1 cellular context compared by ENCODE assay signal in genomic region chr10:46284286-46285229, GRCh38.
TF ChIP-seq lines count a peak whose summit lies in the region.

No MANE protein-coding gene starts in this region.

TF ChIP-seq in K562, 482 proteins besides CTCF, POLR2A, EP300 and RAD21 (continued from another document and continues in another):
- TF ChIP-seq, protein P1, sequence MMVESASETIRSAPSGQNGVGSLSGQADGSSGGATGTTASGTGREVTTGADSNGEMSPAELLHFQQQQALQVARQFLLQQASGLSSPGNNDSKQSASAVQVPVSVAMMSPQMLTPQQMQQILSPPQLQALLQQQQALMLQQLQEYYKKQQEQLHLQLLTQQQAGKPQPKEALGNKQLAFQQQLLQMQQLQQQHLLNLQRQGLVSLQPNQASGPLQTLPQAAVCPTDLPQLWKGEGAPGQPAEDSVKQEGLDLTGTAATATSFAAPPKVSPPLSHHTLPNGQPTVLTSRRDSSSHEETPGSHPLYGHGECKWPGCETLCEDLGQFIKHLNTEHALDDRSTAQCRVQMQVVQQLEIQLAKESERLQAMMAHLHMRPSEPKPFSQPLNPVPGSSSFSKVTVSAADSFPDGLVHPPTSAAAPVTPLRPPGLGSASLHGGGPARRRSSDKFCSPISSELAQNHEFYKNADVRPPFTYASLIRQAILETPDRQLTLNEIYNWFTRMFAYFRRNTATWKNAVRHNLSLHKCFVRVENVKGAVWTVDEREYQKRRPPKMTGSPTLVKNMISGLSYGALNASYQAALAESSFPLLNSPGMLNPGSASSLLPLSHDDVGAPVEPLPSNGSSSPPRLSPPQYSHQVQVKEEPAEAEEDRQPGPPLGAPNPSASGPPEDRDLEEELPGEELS (CRISPR knock-in tag; IDR thresholded peaks at IDR 0.05; ENCODE audit: borderline replicate concordance) = no peak
- no peak for TF ChIP-seq CTCFL (IDR thresholded peaks at IDR 0.05; ENCODE audit: borderline replicate concordance, insufficient read depth, low read depth, low read length, poor library complexity, severe bottlenecking)
- peak in 2 of 3 experiments; percentile 33 to 59 for TF ChIP-seq YY1 (IDR thresholded peaks at IDR 0.05; ENCODE audit: borderline replicate concordance in 1 of 3, control insufficient read depth in 1 of 3, extremely low read depth in 1 of 3, insufficient read depth in 3 of 3, insufficient read length in 1 of 3, insufficient replicate concordance in 2 of 3, low read depth in 1 of 3, low read length in 2 of 3)
- no peak for TF ChIP-seq CHD4 (IDR thresholded peaks at IDR 0.05; ENCODE audit: insufficient read depth, insufficient replicate concordance, low read depth, low read length, poor library complexity, severe bottlenecking)
- no peak for TF ChIP-seq SMC3 (conservative IDR thresholded peaks at IDR 0.05; ENCODE audit: insufficient read depth, low read depth, low read length)
- peak in 1 of 2 experiments; percentile 56; a peak in 2 of 4 replicates for TF ChIP-seq RCOR1 (IDR thresholded peaks at IDR 0.05; ENCODE audit: borderline replicate concordance in 1 of 2, low read depth in 2 of 2, low read length in 2 of 2)
- no peak for TF ChIP-seq ZNF23 (CRISPR knock-in tag; IDR thresholded peaks at IDR 0.05)
- TF ChIP-seq SREBF2 (CRISPR knock-in tag; IDR thresholded peaks at IDR 0.05) = no peak
- TF ChIP-seq GMEB1 (CRISPR knock-in tag; IDR thresholded peaks at IDR 0.05) = no peak
- peak; percentile 11; the same call in 1 of the 2 replicates for TF ChIP-seq ZKSCAN1 (IDR thresholded peaks at IDR 0.05; ENCODE audit: low read depth, low read length)
- TF ChIP-seq, protein P2, sequence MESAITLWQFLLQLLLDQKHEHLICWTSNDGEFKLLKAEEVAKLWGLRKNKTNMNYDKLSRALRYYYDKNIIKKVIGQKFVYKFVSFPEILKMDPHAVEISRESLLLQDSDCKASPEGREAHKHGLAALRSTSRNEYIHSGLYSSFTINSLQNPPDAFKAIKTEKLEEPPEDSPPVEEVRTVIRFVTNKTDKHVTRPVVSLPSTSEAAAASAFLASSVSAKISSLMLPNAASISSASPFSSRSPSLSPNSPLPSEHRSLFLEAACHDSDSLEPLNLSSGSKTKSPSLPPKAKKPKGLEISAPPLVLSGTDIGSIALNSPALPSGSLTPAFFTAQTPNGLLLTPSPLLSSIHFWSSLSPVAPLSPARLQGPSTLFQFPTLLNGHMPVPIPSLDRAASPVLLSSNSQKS (CRISPR knock-in tag; IDR thresholded peaks at IDR 0.05) = no peak
- no peak for TF ChIP-seq RBM14 (IDR thresholded peaks at IDR 0.05; ENCODE audit: borderline replicate concordance, insufficient read depth, low read depth, low read length)
- TF ChIP-seq ZNF586 (CRISPR knock-in tag; conservative IDR thresholded peaks at IDR 0.05) = no peak
- no peak for TF ChIP-seq RBM15 (IDR thresholded peaks at IDR 0.05; ENCODE audit: insufficient read depth, low read length)
- TF ChIP-seq POLR2AphosphoS5 (IDR thresholded peaks at IDR 0.05; ENCODE audit: control insufficient read depth, insufficient read depth, low read depth, low read length) = no peak
- no peak for TF ChIP-seq ZNF79 (CRISPR knock-in tag; IDR thresholded peaks at IDR 0.05; ENCODE audit: low read depth)
- no peak for TF ChIP-seq NEUROD1 (IDR thresholded peaks at IDR 0.05; ENCODE audit: borderline replicate concordance, low read depth, low read length, partially characterized antibody)
- TF ChIP-seq PTBP1 (IDR thresholded peaks at IDR 0.05; ENCODE audit: low read depth, low read length) = 0 out of 2 replicates have a peak, but pooled peaks have one; percentile 7
- no peak for TF ChIP-seq ZNF398 (CRISPR knock-in tag; IDR thresholded peaks at IDR 0.05)
- TF ChIP-seq, protein P3, sequence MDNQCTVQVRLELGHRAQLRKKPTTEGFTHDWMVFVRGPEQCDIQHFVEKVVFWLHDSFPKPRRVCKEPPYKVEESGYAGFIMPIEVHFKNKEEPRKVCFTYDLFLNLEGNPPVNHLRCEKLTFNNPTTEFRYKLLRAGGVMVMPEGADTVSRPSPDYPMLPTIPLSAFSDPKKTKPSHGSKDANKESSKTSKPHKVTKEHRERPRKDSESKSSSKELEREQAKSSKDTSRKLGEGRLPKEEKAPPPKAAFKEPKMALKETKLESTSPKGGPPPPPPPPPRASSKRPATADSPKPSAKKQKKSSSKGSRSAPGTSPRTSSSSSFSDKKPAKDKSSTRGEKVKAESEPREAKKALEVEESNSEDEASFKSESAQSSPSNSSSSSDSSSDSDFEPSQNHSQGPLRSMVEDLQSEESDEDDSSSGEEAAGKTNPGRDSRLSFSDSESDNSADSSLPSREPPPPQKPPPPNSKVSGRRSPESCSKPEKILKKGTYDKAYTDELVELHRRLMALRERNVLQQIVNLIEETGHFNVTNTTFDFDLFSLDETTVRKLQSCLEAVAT (IDR thresholded peaks at IDR 0.05) = peak in 1 of 2 experiments; percentile 24; a peak in 1 of 4 replicates
- TF ChIP-seq JUND (IDR thresholded peaks at IDR 0.05; ENCODE audit: borderline replicate concordance, low read depth, low read length) = peak; percentile 26; the same call in 1 of the 2 replicates
- no peak; the same call in 2 of the 3 replicates for TF ChIP-seq JUND (tag; IDR thresholded peaks at IDR 0.05; ENCODE audit: borderline replicate concordance, low read depth, low read length)
- peak; percentile 25 for TF ChIP-seq RBBP5 (IDR thresholded peaks at IDR 0.05; ENCODE audit: borderline replicate concordance, insufficient read depth, low read length, poor library complexity, severe bottlenecking)
- no peak for TF ChIP-seq ZNF583 (CRISPR knock-in tag; IDR thresholded peaks at IDR 0.05)
- TF ChIP-seq NONO (IDR thresholded peaks at IDR 0.05; ENCODE audit: low read depth in 2 of 2, low read length in 1 of 2) = peak in 1 of 2 experiments; percentile 61; a peak in 1 of 4 replicates
- TF ChIP-seq IFI16 (CRISPR knock-in tag; IDR thresholded peaks at IDR 0.05) = no peak
- TF ChIP-seq ZBTB1 (CRISPR knock-in tag; IDR thresholded peaks at IDR 0.05; ENCODE audit: borderline replicate concordance, low read depth) = no peak
- no peak for TF ChIP-seq TRIM25 (IDR thresholded peaks at IDR 0.05; ENCODE audit: borderline replicate concordance)
- TF ChIP-seq PRDM10 (IDR thresholded peaks at IDR 0.05; ENCODE audit: partially characterized antibody) = peak; percentile 61
- TF ChIP-seq KLF1 (tag; IDR thresholded peaks at IDR 0.05) = peak; percentile 94
- TF ChIP-seq EWSR1 (IDR thresholded peaks at IDR 0.05; ENCODE audit: borderline replicate concordance, low read depth, partially characterized antibody) = no peak
- TF ChIP-seq HDAC2 (IDR thresholded peaks at IDR 0.05) = 0 out of 2 replicates have a peak, but pooled peaks have one; percentile 37
- no peak for TF ChIP-seq BRD4 (IDR thresholded peaks at IDR 0.05)
- no peak for TF ChIP-seq SNRNP70 (optimal IDR thresholded peaks at IDR 0.05; ENCODE audit: low read depth, low read length)
- no peak for TF ChIP-seq NR2C1 (IDR thresholded peaks at IDR 0.05)
- no peak for TF ChIP-seq NR2C1 (tag; IDR thresholded peaks at IDR 0.05)
- no peak for TF ChIP-seq CBX5 (IDR thresholded peaks at IDR 0.05; ENCODE audit: borderline replicate concordance, low read depth)
- no peak for TF ChIP-seq SMAD2 (IDR thresholded peaks at IDR 0.05; ENCODE audit: low read depth, low read length)
- no peak for TF ChIP-seq GTF2B (IDR thresholded peaks at IDR 0.05; ENCODE audit: extremely low read depth, insufficient read length)
- TF ChIP-seq, protein P4, sequence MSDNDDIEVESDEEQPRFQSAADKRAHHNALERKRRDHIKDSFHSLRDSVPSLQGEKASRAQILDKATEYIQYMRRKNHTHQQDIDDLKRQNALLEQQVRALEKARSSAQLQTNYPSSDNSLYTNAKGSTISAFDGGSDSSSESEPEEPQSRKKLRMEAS (CRISPR knock-in tag; IDR thresholded peaks at IDR 0.05) = peak; percentile 47
- no peak for TF ChIP-seq FOXJ3 (CRISPR knock-in tag; IDR thresholded peaks at IDR 0.05)
- no peak for TF ChIP-seq CBFA2T3 (IDR thresholded peaks at IDR 0.05)
- TF ChIP-seq COPS2 (conservative IDR thresholded peaks at IDR 0.05) = no peak
- TF ChIP-seq CXXC5 (CRISPR knock-in tag; IDR thresholded peaks at IDR 0.05) = peak; percentile 80
- TF ChIP-seq ZNF143 (CRISPR knock-in tag; IDR thresholded peaks at IDR 0.05) = no peak
